1 cellular context compared by ENCODE assay signal in genomic region chr6:39980839-39981580, GRCh38.
TF ChIP-seq lines count a peak whose summit lies in the region.

No MANE protein-coding gene starts in this region.

TF ChIP-seq in GM23338, 12 proteins besides CTCF, POLR2A, EP300 and RAD21 (continued from another document):
- no peak for TF ChIP-seq ZNF462 (CRISPR knock-in tag; IDR thresholded peaks at IDR 0.05)
